Comparison of ENCODE assay signal across 9 cellular contexts in genomic region chr2:57549642-57550102, GRCh38.
DNase-seq lines count a peak whose midpoint lies in the region; ATAC-seq and TF ChIP-seq lines count a peak whose summit lies in the region.
"Had no signal": no experiment of that assay in that cellular context is flagged by ENCODE, and none has a peak within 500 bp of the region (broad histone marks: within the 10 kb centered on the region; RNA-seq: fewer than 3 reads in every experiment).

No MANE protein-coding gene starts in this region.

- DNase-seq in EL (peak; percentile 14), HuH-7 (ENCODE audit: low spot score) (peak; percentile 0), SW480 (ENCODE audit: low spot score) (peak; percentile 23), neural crest cell (ENCODE audit: low read depth, low spot score) (no peak), cerebellar nuclear complex (lab: John Stamatoyannopoulos, UW) (no peak), dedifferentiated amniotic fluid mesenchymal stem cell (ENCODE audit: extremely low spot score) (no peak)
- DNase-seq in activated CD8-positive, alpha-beta memory T cell treated with anti-CD3 and anti-CD28 coated beads, Interleukin-2, amount 50 U/mL, for 48 hours = no peak

- peak; percentile 61 for TF ChIP-seq CTCF in neural crest cell (conservative IDR thresholded peaks at IDR 0.05)

- ATAC-seq in GM21367 (IDR thresholded peaks at IDR 0.05; ENCODE audit: unreplicated experiment) = peak; percentile 76

- H3K27ac Mint-ChIP-seq in neural crest cell (ENCODE audit: unreplicated experiment) = no peak overlapping the region
- H3K27ac Mint-ChIP-seq: T-helper 1 cell treated with Interleukin-12 subunit alpha and Interleukin-12 subunit beta and Interleukin-4 antibody, amounts not matched to agents 30 μg/mL and 1 μg/mL, for 36 hours had no signal

- no peaks in the 10 kb centered on the region for H3K27me3 Mint-ChIP-seq in neural crest cell (ENCODE audit: low read depth)

- H3K4me1 Mint-ChIP-seq in neural crest cell = no peaks in the 10 kb centered on the region

- H3K9me3 Mint-ChIP-seq in neural crest cell = no peaks in the 10 kb centered on the region

- H3K36me3 Mint-ChIP-seq in neural crest cell (ENCODE audit: low read depth) = no peaks in the 10 kb centered on the region

- no peak overlapping the region for H3K4me3 Mint-ChIP-seq in neural crest cell
- H3K4me3 Mint-ChIP-seq: T-helper 1 cell treated with Interleukin-12 subunit alpha and Interleukin-12 subunit beta and Interleukin-4 antibody, amounts not matched to agents 30 μg/mL and 1 μg/mL, for 36 hours had no signal

Comparison
In these comparisons a context has a peak if more than half of its experiments do, and no peak if none do; other contexts are left out.
1. DNase-seq: peak in EL (single experiment), HuH-7 (single experiment) and SW480 (single experiment); none in neural crest cell (single experiment), activated CD8-positive, alpha-beta memory T cell treated with anti-CD3 and anti-CD28 coated beads, Interleukin-2, amount 50 U/mL, for 48 hours (single experiment), cerebellar nuclear complex (0 of 2) and dedifferentiated amniotic fluid mesenchymal stem cell (single experiment).